Comparison of ENCODE assay signal across 1 cellular context in the genomic region with DNA sequence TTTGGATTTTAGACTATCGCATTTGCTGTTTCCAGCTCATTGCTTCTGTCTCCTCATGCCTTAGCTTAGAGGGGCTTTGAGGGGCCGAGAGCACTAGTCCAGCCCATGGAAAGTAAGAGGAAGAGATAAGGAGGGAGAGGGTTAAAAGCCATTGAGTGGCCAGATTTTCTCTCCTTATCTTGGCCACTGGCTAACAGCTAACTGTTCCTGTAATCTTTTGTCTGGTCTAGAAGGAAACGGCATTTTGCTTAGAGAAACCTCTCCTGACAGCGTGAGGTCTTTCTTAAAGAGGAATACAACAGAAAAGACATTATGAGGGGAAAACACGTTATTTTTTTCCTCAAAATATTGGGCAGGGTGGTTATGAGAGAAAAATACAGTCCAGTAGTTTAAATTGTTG.
TF ChIP-seq lines count a peak whose summit lies in the region.

No MANE protein-coding gene starts in this region.

TF ChIP-seq in A549, 52 proteins besides CTCF, POLR2A, EP300 and RAD21 (continued from another document):
- TF ChIP-seq REST (IDR thresholded peaks at IDR 0.05): no peak
- no peak for TF ChIP-seq KDM1A (IDR thresholded peaks at IDR 0.05; ENCODE audit: low read depth)
- TF ChIP-seq FOSB (CRISPR knock-in tag; IDR thresholded peaks at IDR 0.05): no peak
- TF ChIP-seq RFX5 (IDR thresholded peaks at IDR 0.05): no peak
